In genomic region chr5:69454460-69455249, GRCh38 we compare ENCODE assay signal across 24 cellular contexts. TPM values are rescaled to one million over a fixed set of nuclear protein-coding genes. Genes with fewer than 3 reads are reported as not detected.
DNase-seq lines count a peak whose midpoint lies in the region; ATAC-seq and TF ChIP-seq lines count a peak whose summit lies in the region.
"Had no signal": no experiment of that assay in that cellular context is flagged by ENCODE, and none has a peak within 500 bp of the region (broad histone marks: within the 10 kb centered on the region; RNA-seq: fewer than 3 reads in every experiment).

No MANE protein-coding gene starts in this region.

- TF ChIP-seq CTCF in endodermal cell (conservative IDR thresholded peaks at IDR 0.05), result no peak
- no peak for TF ChIP-seq CTCF in upper lobe of right lung (IDR thresholded peaks at IDR 0.05)
- no peak for TF ChIP-seq CTCF in lower leg skin (IDR thresholded peaks at IDR 0.05)

- no peak overlapping the region for H3K9ac ChIP-seq in endodermal cell (ENCODE audit: extremely low read depth, low read length, poor library complexity, severe bottlenecking)

- peak; percentile 5 for DNase-seq in activated CD8-positive, alpha-beta memory T cell treated with anti-CD3 and anti-CD28 coated beads for 24 hours
- no peak for DNase-seq in activated CD8-positive, alpha-beta memory T cell treated with anti-CD3 and anti-CD28 coated beads, Interleukin-2, amount 50 U/mL, for 4 hours
- DNase-seq in endodermal cell (no peak), upper lobe of right lung (no peak), lower leg skin (ENCODE audit: low spot score in 2 of 2) (no peak), NCI-H2196 treated with DMSO at 0.1 percent for 48 hours (lab: John Stamatoyannopoulos, UW; ENCODE audit: unreplicated experiment) (no peak)
- DNase-seq: activated CD4-positive, alpha-beta T cell treated with anti-CD3 and anti-CD28 coated beads for 1 hour; brain microvascular endothelial cell; DMS153; KBM-7; left ventricle myocardium inferior; naive B cell; NCI-H1092; NCI-H526 treated with DMSO at 0.1 percent for 48 hours; PC-3; T1000 had no signal

- intact Hi-C loops in upper lobe of right lung (cut with DNase I), result no loop called here
- intact Hi-C loops in lower leg skin (cut with DNase I; ENCODE audit: low total_unique reads), result no loop called here

- H3K27ac Mint-ChIP-seq in endodermal cell, result peak overlapping the region; percentile 14
- H3K27ac Mint-ChIP-seq: activated T-helper 17 cell treated with anti-CD3 and anti-CD28 coated beads, Interleukin-2, amount 50 U/mL, for 72 hours; naive B cell had no signal

- H3K27ac ChIP-seq in endodermal cell (ENCODE audit: low read depth, low read length) (no peak overlapping the region), muscle layer of duodenum (ENCODE audit: low read length) (peak overlapping the region; percentile 71), upper lobe of right lung (no peak overlapping the region)
- H3K27ac ChIP-seq: brain microvascular endothelial cell, coronary artery, epithelial cell of prostate, gastroesophageal sphincter, left ventricle myocardium inferior had no signal

- H3K9me3 ChIP-seq in endodermal cell (ENCODE audit: control insufficient read depth, low read length) (no peaks in the 10 kb centered on the region), muscle layer of duodenum (ENCODE audit: control insufficient read depth in 1 of 2, low read length in 2 of 2) (no peaks in the 10 kb centered on the region), upper lobe of right lung (no peaks in the 10 kb centered on the region)
- H3K9me3 ChIP-seq: gastroesophageal sphincter had no signal

- ATAC-seq in upper lobe of right lung, result peak; percentile 78
- ATAC-seq in HG02571 (IDR thresholded peaks at IDR 0.05; ENCODE audit: unreplicated experiment), result no peak
- ATAC-seq: activated T-helper 17 cell treated with anti-CD3 and anti-CD28 coated beads, Interleukin-2, amount 50 U/mL, for 72 hours; gastroesophageal sphincter; PC-3 had no signal

- H3K36me3 ChIP-seq in endodermal cell (ENCODE audit: control insufficient read depth, insufficient read depth, low read length) (no peaks in the 10 kb centered on the region), muscle layer of duodenum (ENCODE audit: control insufficient read depth in 1 of 2, insufficient read depth in 2 of 2, low read length in 2 of 2) (no peaks in the 10 kb centered on the region), upper lobe of right lung (no peaks in the 10 kb centered on the region)
- H3K36me3 ChIP-seq: brain microvascular endothelial cell, gastroesophageal sphincter, left ventricle myocardium inferior had no signal

- 89 to 96% methylated on average over 6 to 8 of the region's 8 CpGs for WGBS in endodermal cell (ENCODE audit: insufficient coverage in 1 of 2, insufficient read length in 1 of 2), 2 experiments
- WGBS in lower leg skin, 2 donors, result 56% methylated on average over 8 of the region's 8 CpGs

- no peak for TF ChIP-seq POLR2A in lower leg skin (IDR thresholded peaks at IDR 0.05)

- peaks cover 12% of the 10 kb centered on the region for H3K4me1 Mint-ChIP-seq in endodermal cell
- H3K4me1 Mint-ChIP-seq: activated T-helper 17 cell treated with anti-CD3 and anti-CD28 coated beads, Interleukin-2, amount 50 U/mL, for 72 hours; naive B cell had no signal

- no peaks in the 10 kb centered on the region for H3K9me3 Mint-ChIP-seq in endodermal cell
- H3K9me3 Mint-ChIP-seq: activated T-helper 17 cell treated with anti-CD3 and anti-CD28 coated beads, Interleukin-2, amount 50 U/mL, for 72 hours had no signal

- no peaks in the 10 kb centered on the region for H3K36me3 Mint-ChIP-seq in endodermal cell (ENCODE audit: low read depth)
- H3K36me3 Mint-ChIP-seq: naive B cell had no signal

- no peak overlapping the region for H3K4me3 ChIP-seq in endodermal cell (ENCODE audit: low read length)
- H3K4me3 ChIP-seq in muscle layer of duodenum (ENCODE audit: low read depth in 1 of 2, low read length in 2 of 2), result no peak overlapping the region
- no peak overlapping the region for H3K4me3 ChIP-seq in upper lobe of right lung
- H3K4me3 ChIP-seq in lower leg skin (ENCODE audit: low read depth, poor library complexity, severe bottlenecking), result no peak overlapping the region
- H3K4me3 ChIP-seq: coronary artery, gastroesophageal sphincter, left ventricle myocardium inferior had no signal

- H3K4me3 Mint-ChIP-seq in endodermal cell, result peak overlapping the region; percentile 36
- H3K4me3 Mint-ChIP-seq: activated T-helper 17 cell treated with anti-CD3 and anti-CD28 coated beads, Interleukin-2, amount 50 U/mL, for 72 hours; naive B cell had no signal

- H3K4me1 ChIP-seq in endodermal cell (ENCODE audit: control insufficient read depth, insufficient read depth, low read length), result no peaks in the 10 kb centered on the region
- no peaks in the 10 kb centered on the region for H3K4me1 ChIP-seq in muscle layer of duodenum (ENCODE audit: control insufficient read depth in 1 of 2, insufficient read depth in 2 of 2, low read length in 2 of 2)
- no peaks in the 10 kb centered on the region for H3K4me1 ChIP-seq in upper lobe of right lung
- H3K4me1 ChIP-seq: gastroesophageal sphincter, left ventricle myocardium inferior had no signal

- H3K27me3 ChIP-seq in endodermal cell (ENCODE audit: control insufficient read depth, insufficient read depth, low read length, poor library complexity, severe bottlenecking), result no peaks in the 10 kb centered on the region
- H3K27me3 ChIP-seq in muscle layer of duodenum (ENCODE audit: low read depth, low read length), result no peaks in the 10 kb centered on the region
- H3K27me3 ChIP-seq in upper lobe of right lung, result no peaks in the 10 kb centered on the region
- H3K27me3 ChIP-seq: brain microvascular endothelial cell, gastroesophageal sphincter had no signal

- H3K27me3 Mint-ChIP-seq in endodermal cell (ENCODE audit: insufficient read depth), result no peaks in the 10 kb centered on the region

RNA-seq across cellular contexts. Expression of gene OCLN, which starts 37.9 kb away (rescaled TPM):
- total RNA-seq in endodermal cell (100 to 1,000 TPM; 117 to 124 TPM), upper lobe of right lung (136 TPM), lower leg skin (100 to 1,000 TPM in 1 of 4 donors, 10 to 100 TPM in 3; 71.0 to 102 (median 89.6) TPM)
- polyA plus RNA-seq in endodermal cell (2013, experiment 1 of 2), result 22.9 TPM
- polyA plus RNA-seq in endodermal cell (2013, experiment 2 of 2), result 22.1 TPM

RNA-seq across cellular contexts. Expression of gene MARVELD2, which starts 39.7 kb away (rescaled TPM):
- 10 to 100 TPM; 30.5 to 38.0 TPM for total RNA-seq in endodermal cell
- 3.9 TPM for polyA plus RNA-seq in endodermal cell (2013, experiment 1 of 2)
- 4.1 TPM for polyA plus RNA-seq in endodermal cell (2013, experiment 2 of 2)
- total RNA-seq in upper lobe of right lung, result 32.4 TPM
- total RNA-seq in lower leg skin, result 10 to 100 TPM; 16.7 to 24.4 (median 18.8) TPM
- total RNA-seq: A172, SK-MEL-5 had no signal
